Comparison of ENCODE assay signal across 10 cellular contexts in genomic region chr9:73437758-73438157, GRCh38.
DNase-seq lines count a peak whose midpoint lies in the region; ATAC-seq and TF ChIP-seq lines count a peak whose summit lies in the region.
"Had no signal": no experiment of that assay in that cellular context is flagged by ENCODE, and none has a peak within 500 bp of the region (broad histone marks: within the 10 kb centered on the region; RNA-seq: fewer than 3 reads in every experiment).

No MANE protein-coding gene starts in this region.

- TF ChIP-seq CTCF in GM12865 (IDR thresholded peaks at IDR 0.05; ENCODE audit: insufficient read depth, low read depth, low read length, missing control alignments) (no peak), choroid plexus epithelial cell (conservative IDR thresholded peaks at IDR 0.05; ENCODE audit: low read depth, low read length) (no peak), breast epithelium (IDR thresholded peaks at IDR 0.05) (no peak), lower lobe of right lung (IDR thresholded peaks at IDR 0.05) (no peak)

- intact Hi-C loops in breast epithelium (cut with DNase I; ENCODE audit: low total_unique reads) (no loop called here), lower lobe of right lung (cut with DNase I) (no loop called here)

- no peak for TF ChIP-seq POLR2A in breast epithelium (IDR thresholded peaks at IDR 0.05)

- H3K4me1 ChIP-seq in breast epithelium (no peaks in the 10 kb centered on the region), lower lobe of right lung (no peaks in the 10 kb centered on the region)

- ATAC-seq in GM21825 (IDR thresholded peaks at IDR 0.05; ENCODE audit: unreplicated experiment): peak; percentile 68
- peak; percentile 79 for ATAC-seq in HG03521 (IDR thresholded peaks at IDR 0.05; ENCODE audit: unreplicated experiment)
- no peak for ATAC-seq in lower lobe of right lung

- no peaks in the 10 kb centered on the region for H3K36me3 ChIP-seq in breast epithelium
- no peaks in the 10 kb centered on the region for H3K36me3 ChIP-seq in lower lobe of right lung

- H3K4me3 ChIP-seq in GM12865 (ENCODE audit: low read depth, low read length) (no peak overlapping the region), choroid plexus epithelial cell (ENCODE audit: low read depth, low read length) (no peak overlapping the region), breast epithelium (no peak overlapping the region), lower lobe of right lung (no peak overlapping the region)

- H3K9me3 ChIP-seq in breast epithelium (no peaks in the 10 kb centered on the region), lower lobe of right lung (no peaks in the 10 kb centered on the region)

- DNase-seq in GM12865 (ENCODE audit: low read depth): peak; percentile 3
- DNase-seq in choroid plexus epithelial cell (ENCODE audit: low read depth): peak; percentile 4
- DNase-seq in DMS79 (lab: John Stamatoyannopoulos, UW): no peak
- DNase-seq in stimulated activated CD4-positive, alpha-beta T cell treated with anti-CD3 and anti-CD28 coated beads, Interleukin-15, amount 100 ng/mL, for 24 hours: no peak
- DNase-seq in breast epithelium (ENCODE audit: low spot score in 2 of 2): no peak
- no peak for DNase-seq in lower lobe of right lung
- DNase-seq: CD4-positive, alpha-beta memory T cell; T-helper 1 cell had no signal

- H3K27ac ChIP-seq in breast epithelium (no peak overlapping the region), lower lobe of right lung (no peak overlapping the region)

- no peaks in the 10 kb centered on the region for H3K27me3 ChIP-seq in breast epithelium
- H3K27me3 ChIP-seq in lower lobe of right lung (ENCODE audit: low read depth): no peaks in the 10 kb centered on the region

Comparison
In these comparisons a context has a peak if more than half of its experiments do, and no peak if none do; other contexts are left out.
1. DNase-seq: peak in GM12865 (single experiment) and choroid plexus epithelial cell (single experiment); none in DMS79 (single experiment), stimulated activated CD4-positive, alpha-beta T cell treated with anti-CD3 and anti-CD28 coated beads, Interleukin-15, amount 100 ng/mL, for 24 hours (single experiment), breast epithelium (0 of 2) and lower lobe of right lung (single experiment).
2. ATAC-seq: peak in GM21825 (single experiment) and HG03521 (single experiment); none in lower lobe of right lung (0 of 2).